In the genomic region with DNA sequence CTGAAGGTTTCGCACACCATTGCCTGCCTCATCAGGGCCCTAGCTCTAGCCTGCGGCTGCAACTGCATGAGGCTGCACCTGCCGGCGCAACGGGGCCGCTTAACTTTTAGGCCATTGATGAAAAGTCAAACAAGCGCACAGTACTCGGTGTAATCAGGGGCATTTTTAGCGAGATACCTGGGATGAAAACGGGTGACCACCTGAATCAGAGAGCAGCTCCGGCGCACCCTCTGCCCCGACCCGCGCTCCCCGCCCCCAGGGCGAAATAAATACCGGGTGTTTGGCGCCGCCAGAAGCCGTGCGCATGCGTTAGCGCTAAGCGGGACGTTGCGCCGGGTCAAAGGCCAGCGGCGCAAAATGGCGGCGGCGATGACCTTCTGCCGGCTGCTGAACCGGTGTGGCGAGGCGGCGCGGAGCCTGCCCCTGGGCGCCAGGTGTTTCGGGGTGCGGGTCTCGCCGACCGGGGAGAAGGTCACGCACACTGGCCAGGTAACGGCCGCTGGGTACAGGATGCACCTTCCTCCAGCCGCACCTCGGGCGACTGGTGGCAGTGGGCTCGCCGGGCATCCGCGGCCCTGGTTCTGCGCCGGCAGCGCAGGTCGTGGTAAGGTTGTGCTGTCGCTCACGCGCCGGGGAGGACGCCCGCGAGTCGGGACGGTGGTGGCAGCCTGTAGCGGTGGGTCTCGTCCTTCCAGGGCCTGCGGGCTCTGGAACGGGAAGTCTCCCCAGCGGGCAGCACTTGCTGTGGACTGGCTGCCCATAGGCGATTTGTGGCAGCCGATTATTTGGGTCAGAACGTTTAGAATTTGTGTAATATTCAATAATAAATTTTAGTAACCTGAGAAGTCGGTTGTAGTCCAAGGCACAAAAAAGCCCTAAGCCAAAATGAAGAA, we compare ENCODE assay signal across 8 cellular contexts. TPM values are rescaled to one million over a fixed set of nuclear protein-coding genes. Genes with fewer than 3 reads are reported as not detected.
DNase-seq lines count a peak whose midpoint lies in the region; ATAC-seq and TF ChIP-seq lines count a peak whose summit lies in the region.

A gene (plus strand): TSS at position 347 of the 893 bp plus-strand sequence. CDS start 11 bp downstream, at position 358.

- H3K4me3 ChIP-seq in CD8-positive, alpha-beta T cell (ENCODE audit: low read depth, low read length): peak within 1 kb of the TSS; percentile 94

- peaks cover 24% of the 10 kb centered on the region for H3K4me1 ChIP-seq in CD8-positive, alpha-beta T cell (ENCODE audit: insufficient read depth, low read length)

- no peaks in the 10 kb centered on the region for H3K27me3 ChIP-seq in CD8-positive, alpha-beta T cell (ENCODE audit: insufficient read depth, low read length)

- CTCF ChIA-PET in CD8-positive, alpha-beta T cell (lab: Charles Lee): interaction anchor here (0.6 to 2.8 kb wide), 5 partner anchors 10 to 66 kb away, joined by 3 to 8 read pairs (median 3); no protein-coding TSS in a partner anchor

- ATAC-seq in CD8-positive, alpha-beta T cell: peak; percentile 63
- peak; percentile 62 for ATAC-seq in GM19455 (IDR thresholded peaks at IDR 0.05; ENCODE audit: unreplicated experiment)
- peak; percentile 28 for ATAC-seq in HG03575 (IDR thresholded peaks at IDR 0.05; ENCODE audit: extremely low read depth, insufficient number of reproducible peaks, low FRiP score, unreplicated experiment)

- TF ChIP-seq CTCF in CD8-positive, alpha-beta T cell (IDR thresholded peaks at IDR 0.05): no peak

- H3K4me1 Mint-ChIP-seq in CD8-positive, alpha-beta T cell (ENCODE audit: low read depth): peaks cover 71% of the 10 kb centered on the region

- peak within 1 kb of the TSS; percentile 99 for H3K27ac Mint-ChIP-seq in CD8-positive, alpha-beta T cell

- intact Hi-C loops in CD8-positive, alpha-beta T cell (cut with DNase I, micrococcal nuclease): loop anchor here (1.0 to 5.0 kb wide), 3 partner anchors 8 to 909 kb away; a partner anchor contains a TSS

- peak within 1 kb of the TSS; percentile 99 for H3K4me3 Mint-ChIP-seq in CD8-positive, alpha-beta T cell

- H3K9me3 Mint-ChIP-seq in CD8-positive, alpha-beta T cell: no peaks in the 10 kb centered on the region

- peak within 1 kb of the TSS; percentile 70 for H3K27ac ChIP-seq in CD8-positive, alpha-beta T cell (ENCODE audit: low read depth, low read length)

- peaks cover 36% of the 10 kb centered on the region for H3K36me3 ChIP-seq in CD8-positive, alpha-beta T cell (ENCODE audit: insufficient read depth, low read length)

- H3K36me3 Mint-ChIP-seq in CD8-positive, alpha-beta T cell: peaks cover 78% of the 10 kb centered on the region

- DNase-seq in CD8-positive, alpha-beta T cell: peak; percentile 56 to 89 (median 76)
- DNase-seq in NOMO-1 treated with dmso at 0.1 percent for 144 hours (lab: John Stamatoyannopoulos, UW; ENCODE audit: unreplicated experiment) (peak; percentile 87), epidermal melanocyte (ENCODE audit: insufficient read length, low spot score) (peak; percentile 35), middle frontal gyrus (ENCODE audit: extremely low spot score, low spot score) (peak; percentile 69)
- DNase-seq in activated CD8-positive, alpha-beta memory T cell treated with anti-CD3 and anti-CD28 coated beads, Interleukin-2, amount 50 U/mL, for 48 hours: peak; percentile 89
- DNase-seq in stimulated activated CD8-positive, alpha-beta memory T cell treated with anti-CD3 and anti-CD28 coated beads, Interleukin-2, amount 100 ng/mL, for 1 hour (ENCODE audit: low read depth in 2 of 2): peak; percentile 59

- no peaks in the 10 kb centered on the region for H3K27me3 Mint-ChIP-seq in CD8-positive, alpha-beta T cell (ENCODE audit: low read depth)

- POLR2A ChIA-PET in CD8-positive, alpha-beta T cell (lab: Charles Lee): interaction anchor here (1.2 to 2.3 kb wide), 2 partner anchors 9 to 10 kb away, joined by 3 to 8 read pairs; no protein-coding TSS in a partner anchor

- no peaks in the 10 kb centered on the region for H3K9me3 ChIP-seq in CD8-positive, alpha-beta T cell (ENCODE audit: low read length)

RNA-seq across cellular contexts. Expression of the gene that starts here (rescaled TPM):
- total RNA-seq in CD8-positive, alpha-beta T cell: 10 to 100 TPM; 16.5 to 19.8 TPM

Comparison
In these comparisons a context has a peak if more than half of its experiments do, and no peak if none do; other contexts are left out.
1. Peak in every context shown above with its lines: DNase-seq, ATAC-seq, H3K4me3 ChIP-seq and H3K27ac ChIP-seq.
2. DNase-seq: peak in every context shown above with its lines; median percentile 89 in activated CD8-positive, alpha-beta memory T cell treated with anti-CD3 and anti-CD28 coated beads, Interleukin-2, amount 50 U/mL, for 48 hours; 87 in NOMO-1 treated with dmso at 0.1 percent for 144 hours; 76 in CD8-positive, alpha-beta T cell; 69 in middle frontal gyrus; 59 in stimulated activated CD8-positive, alpha-beta memory T cell treated with anti-CD3 and anti-CD28 coated beads, Interleukin-2, amount 100 ng/mL, for 1 hour; 35 in epidermal melanocyte.